Comparison of ENCODE assay signal across 11 cellular contexts in the genomic region with DNA sequence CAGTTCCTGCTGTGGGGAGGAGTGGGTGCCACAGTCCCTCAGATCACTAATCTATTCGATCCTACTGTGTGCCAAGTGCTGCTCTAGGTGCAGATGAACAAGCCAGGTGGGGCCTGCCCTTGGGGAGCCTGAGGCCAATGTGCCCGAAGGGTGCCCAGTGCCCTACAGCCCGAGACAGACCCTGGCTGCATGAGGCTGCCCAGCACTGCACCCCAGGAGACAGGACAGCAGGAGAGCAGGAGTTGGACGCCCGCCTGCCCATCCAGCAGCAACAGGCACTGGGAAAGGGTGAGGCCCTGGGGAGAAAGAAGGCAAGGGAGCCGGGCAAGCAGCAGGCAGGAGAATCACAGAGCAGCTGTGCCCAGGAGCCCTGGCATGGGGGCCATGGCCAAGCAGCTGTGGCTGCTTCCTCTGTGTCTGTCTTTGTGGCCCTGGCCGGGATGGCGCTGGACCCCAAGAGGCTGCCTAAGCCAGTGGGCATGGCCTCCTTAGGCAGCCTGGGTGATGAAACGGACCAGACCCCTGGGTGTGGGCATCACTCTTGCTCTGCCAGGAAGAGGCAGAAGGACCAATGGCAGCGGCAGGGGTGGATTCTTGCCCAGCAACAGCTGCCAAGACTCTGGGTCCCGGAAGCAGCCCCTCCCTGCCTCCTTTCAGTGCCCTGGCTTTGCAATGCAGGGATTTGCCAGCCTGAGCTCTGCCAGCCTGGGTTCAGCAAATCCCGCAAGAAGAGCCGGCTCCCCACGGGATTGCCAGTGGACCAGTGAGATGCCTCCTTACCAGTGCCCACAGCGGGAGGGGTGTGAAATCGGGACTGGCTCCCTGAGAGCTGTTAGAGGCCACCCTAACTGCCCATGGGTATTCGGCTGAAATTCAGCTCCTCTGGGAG.
DNase-seq lines count a peak whose midpoint lies in the region; ATAC-seq and TF ChIP-seq lines count a peak whose summit lies in the region.
"Had no signal": no experiment of that assay in that cellular context is flagged by ENCODE, and none has a peak within 500 bp of the region (broad histone marks: within the 10 kb centered on the region; RNA-seq: fewer than 3 reads in every experiment).

No MANE protein-coding gene starts in this region.

- POLR2A ChIA-PET in RWPE1 (lab: Yijun Ruan, JAX; ENCODE audit: low non-redundant PET), result no interaction called here

- no peaks in the 10 kb centered on the region for H3K27me3 ChIP-seq in rectal smooth muscle tissue (ENCODE audit: control insufficient read depth, insufficient read depth, low read length)

- H3K27ac ChIP-seq in RWPE1, result peak overlapping the region; percentile 70
- peak overlapping the region; percentile 77 for H3K27ac ChIP-seq in rectal smooth muscle tissue (ENCODE audit: low read depth, low read length)
- H3K27ac ChIP-seq: cardiac muscle cell, KMS-11 had no signal

- DNase-seq in Daoy (ENCODE audit: low read depth) (peak; percentile 61), RWPE1 (ENCODE audit: low spot score) (peak; percentile 50), globus pallidus (ENCODE audit: low spot score) (peak; percentile 93), UCSD-AML1 (lab: John Stamatoyannopoulos, UW; ENCODE audit: unreplicated experiment) (no peak)
- DNase-seq in activated T-cell treated with anti-CD3 and anti-CD28 coated beads, Interleukin-2, amount 50 U/mL, for 4 hours, result no peak
- DNase-seq in NK-92 treated with Interleukin-12 subunit alpha and Interleukin-12 subunit beta, amount 100 ng/mL, for 24 hours (lab: John Stamatoyannopoulos, UW), result no peak

- ATAC-seq in activated T-cell treated with anti-CD3 and anti-CD28 coated beads, Interleukin-2, amount 50 U/mL, for 4 hours, result no peak
- no peak for ATAC-seq in HG03439 (IDR thresholded peaks at IDR 0.05; ENCODE audit: unreplicated experiment)

- no peaks in the 10 kb centered on the region for H3K9me3 Mint-ChIP-seq in activated T-cell treated with anti-CD3 and anti-CD28 coated beads, Interleukin-2, amount 50 U/mL, for 4 hours
- H3K9me3 Mint-ChIP-seq: memory B cell had no signal

- H3K36me3 ChIP-seq in rectal smooth muscle tissue (ENCODE audit: control insufficient read depth, insufficient read depth, low read length), result no peaks in the 10 kb centered on the region
- H3K36me3 ChIP-seq: cardiac muscle cell had no signal

- CTCF ChIA-PET in RWPE1 (lab: Yijun Ruan, JAX), result no interaction called here

- no peak overlapping the region for H3K4me3 ChIP-seq in rectal smooth muscle tissue (ENCODE audit: low read length)
- H3K4me3 ChIP-seq: cardiac muscle cell had no signal

- H3K4me1 ChIP-seq in rectal smooth muscle tissue (ENCODE audit: control insufficient read depth, insufficient read depth, low read length), result peaks cover 5% of the 10 kb centered on the region

- H3K4me1 Mint-ChIP-seq in activated T-cell treated with anti-CD3 and anti-CD28 coated beads, Interleukin-2, amount 50 U/mL, for 4 hours (ENCODE audit: low read depth), result peaks cover 5% of the 10 kb centered on the region

- TF ChIP-seq CTCF in RWPE1 (conservative IDR thresholded peaks at IDR 0.05; ENCODE audit: low read depth), result no peak

- H3K4me3 Mint-ChIP-seq in activated T-cell treated with anti-CD3 and anti-CD28 coated beads, Interleukin-2, amount 50 U/mL, for 4 hours, result no peak overlapping the region
- H3K4me3 Mint-ChIP-seq: memory B cell had no signal

- no peak overlapping the region for H3K9ac ChIP-seq in rectal smooth muscle tissue (ENCODE audit: low read length)
- H3K9ac ChIP-seq: KMS-11 had no signal

- H3K36me3 Mint-ChIP-seq in activated T-cell treated with anti-CD3 and anti-CD28 coated beads, Interleukin-2, amount 50 U/mL, for 4 hours (ENCODE audit: insufficient read depth), result no peaks in the 10 kb centered on the region
- H3K36me3 Mint-ChIP-seq: memory B cell had no signal

- peaks cover 2% of the 10 kb centered on the region for H3K27me3 Mint-ChIP-seq in activated T-cell treated with anti-CD3 and anti-CD28 coated beads, Interleukin-2, amount 50 U/mL, for 4 hours (ENCODE audit: low read depth)

Comparison
In these comparisons a context has a peak if more than half of its experiments do, and no peak if none do; other contexts are left out.
1. DNase-seq: peak in Daoy (single experiment), RWPE1 (single experiment) and globus pallidus (single experiment); none in activated T-cell treated with anti-CD3 and anti-CD28 coated beads, Interleukin-2, amount 50 U/mL, for 4 hours (single experiment), NK-92 treated with Interleukin-12 subunit alpha and Interleukin-12 subunit beta, amount 100 ng/mL, for 24 hours (single experiment) and UCSD-AML1 (single experiment).